In the genomic region with DNA sequence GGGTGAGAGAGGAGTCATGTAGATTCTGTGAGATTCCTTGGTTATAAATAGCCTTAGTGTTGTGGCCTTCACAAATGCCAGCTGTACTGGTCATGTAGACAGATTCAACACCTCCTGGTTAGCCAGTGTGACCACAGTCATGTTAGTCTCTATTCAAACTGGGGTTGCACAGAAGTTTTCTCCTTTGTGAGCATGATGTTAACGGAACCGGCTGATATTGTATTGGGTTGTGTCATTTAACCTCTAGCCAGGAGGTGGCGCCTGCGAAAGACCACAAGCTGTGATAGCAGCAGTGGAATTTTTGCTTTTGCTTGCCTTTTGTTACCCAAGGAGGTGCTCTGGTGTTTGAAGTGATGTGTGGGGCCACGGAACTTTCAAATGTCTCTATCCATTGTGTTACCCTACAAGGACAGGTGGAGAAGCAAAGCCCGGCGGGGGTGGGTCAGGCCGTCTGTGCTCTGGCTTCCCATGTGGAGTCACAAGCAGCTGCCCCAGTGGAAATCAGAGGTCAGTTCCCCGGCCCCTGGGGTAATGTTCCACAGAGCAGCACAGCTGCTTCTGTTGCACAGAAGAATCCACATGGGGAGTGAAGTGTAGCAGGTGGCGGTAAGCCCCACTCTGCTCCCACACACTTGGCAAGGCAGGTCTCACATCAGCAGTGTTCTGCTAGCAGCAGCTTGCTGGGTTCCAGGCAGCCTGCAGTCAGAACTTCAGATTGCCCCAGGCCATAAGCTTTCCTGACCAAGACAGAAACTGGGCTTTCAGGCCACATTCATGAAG, we compare ENCODE assay signal across 2 cellular contexts.
TF ChIP-seq lines count a peak whose summit lies in the region.

No MANE protein-coding gene starts in this region.

TF ChIP-seq in GM23338, 12 proteins besides CTCF, POLR2A, EP300 and RAD21 (continued from another document):
- TF ChIP-seq, protein P1, sequence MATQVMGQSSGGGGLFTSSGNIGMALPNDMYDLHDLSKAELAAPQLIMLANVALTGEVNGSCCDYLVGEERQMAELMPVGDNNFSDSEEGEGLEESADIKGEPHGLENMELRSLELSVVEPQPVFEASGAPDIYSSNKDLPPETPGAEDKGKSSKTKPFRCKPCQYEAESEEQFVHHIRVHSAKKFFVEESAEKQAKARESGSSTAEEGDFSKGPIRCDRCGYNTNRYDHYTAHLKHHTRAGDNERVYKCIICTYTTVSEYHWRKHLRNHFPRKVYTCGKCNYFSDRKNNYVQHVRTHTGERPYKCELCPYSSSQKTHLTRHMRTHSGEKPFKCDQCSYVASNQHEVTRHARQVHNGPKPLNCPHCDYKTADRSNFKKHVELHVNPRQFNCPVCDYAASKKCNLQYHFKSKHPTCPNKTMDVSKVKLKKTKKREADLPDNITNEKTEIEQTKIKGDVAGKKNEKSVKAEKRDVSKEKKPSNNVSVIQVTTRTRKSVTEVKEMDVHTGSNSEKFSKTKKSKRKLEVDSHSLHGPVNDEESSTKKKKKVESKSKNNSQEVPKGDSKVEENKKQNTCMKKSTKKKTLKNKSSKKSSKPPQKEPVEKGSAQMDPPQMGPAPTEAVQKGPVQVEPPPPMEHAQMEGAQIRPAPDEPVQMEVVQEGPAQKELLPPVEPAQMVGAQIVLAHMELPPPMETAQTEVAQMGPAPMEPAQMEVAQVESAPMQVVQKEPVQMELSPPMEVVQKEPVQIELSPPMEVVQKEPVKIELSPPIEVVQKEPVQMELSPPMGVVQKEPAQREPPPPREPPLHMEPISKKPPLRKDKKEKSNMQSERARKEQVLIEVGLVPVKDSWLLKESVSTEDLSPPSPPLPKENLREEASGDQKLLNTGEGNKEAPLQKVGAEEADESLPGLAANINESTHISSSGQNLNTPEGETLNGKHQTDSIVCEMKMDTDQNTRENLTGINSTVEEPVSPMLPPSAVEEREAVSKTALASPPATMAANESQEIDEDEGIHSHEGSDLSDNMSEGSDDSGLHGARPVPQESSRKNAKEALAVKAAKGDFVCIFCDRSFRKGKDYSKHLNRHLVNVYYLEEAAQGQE (IDR thresholded peaks at IDR 0.05; ENCODE audit: unreplicated experiment) = no peak
- no peak for TF ChIP-seq STAT1 (IDR thresholded peaks at IDR 0.05; ENCODE audit: unreplicated experiment)
- no peak for TF ChIP-seq JUNB (IDR thresholded peaks at IDR 0.05; ENCODE audit: unreplicated experiment)
- TF ChIP-seq EZH2phosphoT487 (IDR thresholded peaks at IDR 0.05; ENCODE audit: unreplicated experiment) = no peak
- TF ChIP-seq, protein P2, sequence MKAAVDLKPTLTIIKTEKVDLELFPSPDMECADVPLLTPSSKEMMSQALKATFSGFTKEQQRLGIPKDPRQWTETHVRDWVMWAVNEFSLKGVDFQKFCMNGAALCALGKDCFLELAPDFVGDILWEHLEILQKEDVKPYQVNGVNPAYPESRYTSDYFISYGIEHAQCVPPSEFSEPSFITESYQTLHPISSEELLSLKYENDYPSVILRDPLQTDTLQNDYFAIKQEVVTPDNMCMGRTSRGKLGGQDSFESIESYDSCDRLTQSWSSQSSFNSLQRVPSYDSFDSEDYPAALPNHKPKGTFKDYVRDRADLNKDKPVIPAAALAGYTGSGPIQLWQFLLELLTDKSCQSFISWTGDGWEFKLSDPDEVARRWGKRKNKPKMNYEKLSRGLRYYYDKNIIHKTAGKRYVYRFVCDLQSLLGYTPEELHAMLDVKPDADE (IDR thresholded peaks at IDR 0.05) = no peak
- TF ChIP-seq, protein P3, sequence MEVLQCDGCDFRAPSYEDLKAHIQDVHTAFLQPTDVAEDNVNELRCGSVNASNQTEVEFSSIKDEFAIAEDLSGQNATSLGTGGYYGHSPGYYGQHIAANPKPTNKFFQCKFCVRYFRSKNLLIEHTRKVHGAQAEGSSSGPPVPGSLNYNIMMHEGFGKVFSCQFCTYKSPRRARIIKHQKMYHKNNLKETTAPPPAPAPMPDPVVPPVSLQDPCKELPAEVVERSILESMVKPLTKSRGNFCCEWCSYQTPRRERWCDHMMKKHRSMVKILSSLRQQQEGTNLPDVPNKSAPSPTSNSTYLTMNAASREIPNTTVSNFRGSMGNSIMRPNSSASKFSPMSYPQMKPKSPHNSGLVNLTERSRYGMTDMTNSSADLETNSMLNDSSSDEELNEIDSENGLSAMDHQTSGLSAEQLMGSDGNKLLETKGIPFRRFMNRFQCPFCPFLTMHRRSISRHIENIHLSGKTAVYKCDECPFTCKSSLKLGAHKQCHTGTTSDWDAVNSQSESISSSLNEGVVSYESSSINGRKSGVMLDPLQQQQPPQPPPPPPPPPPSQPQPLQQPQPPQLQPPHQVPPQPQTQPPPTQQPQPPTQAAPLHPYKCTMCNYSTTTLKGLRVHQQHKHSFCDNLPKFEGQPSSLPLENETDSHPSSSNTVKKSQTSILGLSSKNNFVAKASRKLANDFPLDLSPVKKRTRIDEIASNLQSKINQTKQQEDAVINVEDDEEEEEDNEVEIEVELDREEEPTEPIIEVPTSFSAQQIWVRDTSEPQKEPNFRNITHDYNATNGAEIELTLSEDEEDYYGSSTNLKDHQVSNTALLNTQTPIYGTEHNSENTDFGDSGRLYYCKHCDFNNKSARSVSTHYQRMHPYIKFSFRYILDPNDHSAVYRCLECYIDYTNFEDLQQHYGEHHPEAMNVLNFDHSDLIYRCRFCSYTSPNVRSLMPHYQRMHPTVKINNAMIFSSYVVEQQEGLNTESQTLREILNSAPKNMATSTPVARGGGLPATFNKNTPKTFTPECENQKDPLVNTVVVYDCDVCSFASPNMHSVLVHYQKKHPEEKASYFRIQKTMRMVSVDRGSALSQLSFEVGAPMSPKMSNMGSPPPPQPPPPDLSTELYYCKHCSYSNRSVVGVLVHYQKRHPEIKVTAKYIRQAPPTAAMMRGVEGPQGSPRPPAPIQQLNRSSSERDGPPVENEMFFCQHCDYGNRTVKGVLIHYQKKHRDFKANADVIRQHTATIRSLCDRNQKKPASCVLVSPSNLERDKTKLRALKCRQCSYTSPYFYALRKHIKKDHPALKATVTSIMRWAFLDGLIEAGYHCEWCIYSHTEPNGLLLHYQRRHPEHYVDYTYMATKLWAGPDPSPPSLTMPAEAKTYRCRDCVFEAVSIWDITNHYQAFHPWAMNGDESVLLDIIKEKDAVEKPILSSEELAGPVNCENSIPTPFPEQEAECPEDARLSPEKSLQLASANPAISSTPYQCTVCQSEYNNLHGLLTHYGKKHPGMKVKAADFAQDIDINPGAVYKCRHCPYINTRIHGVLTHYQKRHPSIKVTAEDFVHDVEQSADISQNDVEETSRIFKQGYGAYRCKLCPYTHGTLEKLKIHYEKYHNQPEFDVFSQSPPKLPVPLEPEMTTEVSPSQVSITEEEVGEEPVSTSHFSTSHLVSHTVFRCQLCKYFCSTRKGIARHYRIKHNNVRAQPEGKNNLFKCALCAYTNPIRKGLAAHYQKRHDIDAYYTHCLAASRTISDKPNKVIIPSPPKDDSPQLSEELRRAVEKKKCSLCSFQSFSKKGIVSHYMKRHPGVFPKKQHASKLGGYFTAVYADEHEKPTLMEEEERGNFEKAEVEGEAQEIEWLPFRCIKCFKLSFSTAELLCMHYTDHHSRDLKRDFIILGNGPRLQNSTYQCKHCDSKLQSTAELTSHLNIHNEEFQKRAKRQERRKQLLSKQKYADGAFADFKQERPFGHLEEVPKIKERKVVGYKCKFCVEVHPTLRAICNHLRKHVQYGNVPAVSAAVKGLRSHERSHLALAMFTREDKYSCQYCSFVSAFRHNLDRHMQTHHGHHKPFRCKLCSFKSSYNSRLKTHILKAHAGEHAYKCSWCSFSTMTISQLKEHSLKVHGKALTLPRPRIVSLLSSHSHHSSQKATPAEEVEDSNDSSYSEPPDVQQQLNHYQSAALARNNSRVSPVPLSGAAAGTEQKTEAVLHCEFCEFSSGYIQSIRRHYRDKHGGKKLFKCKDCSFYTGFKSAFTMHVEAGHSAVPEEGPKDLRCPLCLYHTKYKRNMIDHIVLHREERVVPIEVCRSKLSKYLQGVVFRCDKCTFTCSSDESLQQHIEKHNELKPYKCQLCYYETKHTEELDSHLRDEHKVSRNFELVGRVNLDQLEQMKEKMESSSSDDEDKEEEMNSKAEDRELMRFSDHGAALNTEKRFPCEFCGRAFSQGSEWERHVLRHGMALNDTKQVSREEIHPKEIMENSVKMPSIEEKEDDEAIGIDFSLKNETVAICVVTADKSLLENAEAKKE (CRISPR knock-in tag; IDR thresholded peaks at IDR 0.05) = no peak; the same call in 1 of the 2 replicates

TF ChIP-seq in SK-N-SH, 30 proteins besides CTCF, POLR2A, EP300 and RAD21 (continued from another document):
- TF ChIP-seq, protein P4, sequence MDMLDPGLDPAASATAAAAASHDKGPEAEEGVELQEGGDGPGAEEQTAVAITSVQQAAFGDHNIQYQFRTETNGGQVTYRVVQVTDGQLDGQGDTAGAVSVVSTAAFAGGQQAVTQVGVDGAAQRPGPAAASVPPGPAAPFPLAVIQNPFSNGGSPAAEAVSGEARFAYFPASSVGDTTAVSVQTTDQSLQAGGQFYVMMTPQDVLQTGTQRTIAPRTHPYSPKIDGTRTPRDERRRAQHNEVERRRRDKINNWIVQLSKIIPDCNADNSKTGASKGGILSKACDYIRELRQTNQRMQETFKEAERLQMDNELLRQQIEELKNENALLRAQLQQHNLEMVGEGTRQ (IDR thresholded peaks at IDR 0.05; ENCODE audit: borderline replicate concordance, low read depth, low read length) = no peak
- TF ChIP-seq, protein P5, sequence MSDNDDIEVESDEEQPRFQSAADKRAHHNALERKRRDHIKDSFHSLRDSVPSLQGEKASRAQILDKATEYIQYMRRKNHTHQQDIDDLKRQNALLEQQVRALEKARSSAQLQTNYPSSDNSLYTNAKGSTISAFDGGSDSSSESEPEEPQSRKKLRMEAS (IDR thresholded peaks at IDR 0.05; ENCODE audit: low read depth) = no peak
- TF ChIP-seq FOXM1 (IDR thresholded peaks at IDR 0.05; ENCODE audit: low read depth) (no peak), GATA2 (CRISPR knock-in tag; IDR thresholded peaks at IDR 0.05) (no peak), SMC3 (IDR thresholded peaks at IDR 0.05; ENCODE audit: low read depth, low read length) (peak; percentile 45)
TF ChIP-seq in SK-N-SH: peak in this region for 1.
